Comparison of ENCODE assay signal across 8 cellular contexts in genomic region chr4:185142563-185142910, GRCh38. TPM values are rescaled to one million over a fixed set of nuclear protein-coding genes. Genes with fewer than 3 reads are reported as not detected.
DNase-seq lines count a peak whose midpoint lies in the region; ATAC-seq and TF ChIP-seq lines count a peak whose summit lies in the region.

No MANE protein-coding gene starts in this region.

- no peaks in the 10 kb centered on the region for H3K9me3 Mint-ChIP-seq in mesothelial cell of epicardium

- H3K36me3 ChIP-seq in breast epithelium (no peaks in the 10 kb centered on the region), aorta (ENCODE audit: control insufficient read depth in 1 of 2, insufficient read depth in 2 of 2, low read length in 1 of 2) (no peaks in the 10 kb centered on the region)

- TF ChIP-seq EP300 in Ishikawa (IDR thresholded peaks at IDR 0.05; ENCODE audit: borderline replicate concordance): no peak

- DNase-seq in NCI-H82 (lab: John Stamatoyannopoulos, UW): peak; percentile 37
- no peak for DNase-seq in NCI-H82 treated with DMSO at 0.1 percent for 48 hours (lab: John Stamatoyannopoulos, UW; ENCODE audit: unreplicated experiment)
- no peak for DNase-seq in breast epithelium (ENCODE audit: low spot score in 2 of 2)
- no peak for DNase-seq in mesothelial cell of epicardium (ENCODE audit: low spot score in 2 of 2, unreplicated experiment in 2 of 2)
- no peak for DNase-seq in aorta
- DNase-seq in activated gamma-delta T cell treated with Interleukin-2 at 50 U/mL for 16 hours: no peak

- H3K27ac ChIP-seq in breast epithelium (peak overlapping the region; percentile 76 to 89), aorta (ENCODE audit: low read depth in 1 of 2, low read length in 2 of 2) (peak overlapping the region; percentile 58 to 64)

- peak overlapping the region; percentile 79 for H3K4me3 Mint-ChIP-seq in mesothelial cell of epicardium

- WGBS in aorta, 2 donors: 4 to 6% methylated on average over 10 of the region's 10 CpGs

- H3K36me3 Mint-ChIP-seq in mesothelial cell of epicardium: peaks cover 9% of the 10 kb centered on the region

- H3K4me1 Mint-ChIP-seq in mesothelial cell of epicardium: peaks cover 21% of the 10 kb centered on the region

- intact Hi-C loops in breast epithelium (cut with DNase I; ENCODE audit: low total_unique reads) (loop anchor here (5.0 kb wide), 1 partner anchor 40 kb away; no protein-coding TSS in a partner anchor), aorta (cut with DNase I) (loop anchor here in 1 of 2 donors (2.0 kb wide), 1 partner anchor 40 kb away; no protein-coding TSS in a partner anchor)

- H3K9me3 ChIP-seq in breast epithelium (no peaks in the 10 kb centered on the region), aorta (ENCODE audit: control insufficient read depth, low read length) (no peaks in the 10 kb centered on the region)

- H3K4me3 ChIP-seq in breast epithelium (peak overlapping the region; percentile 59 to 91 (median 76)), aorta (ENCODE audit: low read length in 2 of 2) (peak overlapping the region; percentile 46 to 72)

- H3K4me1 ChIP-seq in breast epithelium: peaks cover 0 to 5% of the 10 kb centered on the region in 2 donors
- peaks cover 3 to 5% of the 10 kb centered on the region in 2 donors for H3K4me1 ChIP-seq in aorta (ENCODE audit: control insufficient read depth in 1 of 2, insufficient read depth in 2 of 2, low read length in 2 of 2)

- peak overlapping the region; percentile 72 for H3K27ac Mint-ChIP-seq in mesothelial cell of epicardium

- TF ChIP-seq CTCF in breast epithelium (IDR thresholded peaks at IDR 0.05) (no peak), mesothelial cell of epicardium (IDR thresholded peaks at IDR 0.05; ENCODE audit: unreplicated experiment) (no peak)

- no peak for TF ChIP-seq RAD21 in Ishikawa (IDR thresholded peaks at IDR 0.05; ENCODE audit: low read depth)

- H3K27me3 Mint-ChIP-seq in mesothelial cell of epicardium (ENCODE audit: low read depth): peaks cover 4% of the 10 kb centered on the region

- H3K27me3 ChIP-seq in breast epithelium: no peaks in the 10 kb centered on the region
- H3K27me3 ChIP-seq in aorta (ENCODE audit: control insufficient read depth in 1 of 2, insufficient read depth in 2 of 2, low read length in 1 of 2): no peaks in the 10 kb centered on the region

- no peak for ATAC-seq in aorta (ENCODE audit: low FRiP score)
- ATAC-seq in HG02759 (IDR thresholded peaks at IDR 0.05; ENCODE audit: unreplicated experiment): no peak

- no peak for TF ChIP-seq POLR2A in breast epithelium (IDR thresholded peaks at IDR 0.05)

TF ChIP-seq in Ishikawa, 13 proteins besides CTCF, POLR2A, EP300 and RAD21:
- no peak for TF ChIP-seq NFIC (IDR thresholded peaks at IDR 0.05)
- TF ChIP-seq TAF1 (IDR thresholded peaks at IDR 0.05; ENCODE audit: low read depth): no peak
- no peak for TF ChIP-seq FOXM1 (IDR thresholded peaks at IDR 0.05; ENCODE audit: borderline replicate concordance, low read depth)
- no peak for TF ChIP-seq YY1 (IDR thresholded peaks at IDR 0.05; ENCODE audit: low read depth)
- TF ChIP-seq MAX (IDR thresholded peaks at IDR 0.05): no peak
- no peak for TF ChIP-seq EGR1 (IDR thresholded peaks at IDR 0.05)
- TF ChIP-seq REST (IDR thresholded peaks at IDR 0.05; ENCODE audit: low read depth): no peak
- peak; percentile 61 for TF ChIP-seq USF1 (IDR thresholded peaks at IDR 0.05)
- peak; percentile 36; the same call in 1 of the 2 replicates for TF ChIP-seq CEBPB (IDR thresholded peaks at IDR 0.05)
- no peak for TF ChIP-seq CREB1 (IDR thresholded peaks at IDR 0.05; ENCODE audit: low read depth)

RNA-seq across cellular contexts. Expression of gene SLC25A4, which starts 0.5 kb away (rescaled TPM):
- 10 to 100 TPM; 15.2 to 21.4 (median 19.3) TPM for total RNA-seq in breast epithelium
- 24.3 to 27.5 TPM (median 25.4 TPM) in 3 replicates for total RNA-seq in mesothelial cell of epicardium
- total RNA-seq in aorta: 100 to 1,000 TPM in 1 of 2 donors, 10 to 100 TPM in 1; 72.6 to 119 TPM
- 10 to 100 TPM; 89.2 to 95.4 TPM for polyA plus RNA-seq in aorta
